ENCODE assay signal across 10 cellular contexts in genomic region chr6:50442531-50443040, GRCh38.
"Had no signal": no experiment of that assay in that cellular context is flagged by ENCODE, and none has a peak within 500 bp of the region (broad histone marks: within the 10 kb centered on the region; RNA-seq: fewer than 3 reads in every experiment).

No MANE protein-coding gene starts in this region.

- H3K27ac Mint-ChIP-seq: GM23338, HFFc6 had no signal

- H3K4me1 ChIP-seq: HAP-1 had no signal

- H3K9me3 ChIP-seq: HAP-1 had no signal

- H3K9me3 Mint-ChIP-seq: GM23338 had no signal

- FAIRE-seq: H1, HTR-8/SVneo, K562 had no signal

- DNase-seq: H7, HFFc6, IMR-90, KG1 had no signal

- ATAC-seq: GM23338, HCT116, K562 had no signal

- H3K4me3 Mint-ChIP-seq: GM23338, HFFc6 had no signal

- H3K4me2 ChIP-seq: GM23338 had no signal

- H3K4me3 ChIP-seq: GM23338, HAP-1, K562 had no signal

- H3K36me3 ChIP-seq: HAP-1 had no signal
